ENCODE assay signal across 8 cellular contexts in genomic region chrX:49172280-49172780, GRCh38. TPM values are rescaled to one million over a fixed set of nuclear protein-coding genes. Genes with fewer than 3 reads are reported as not detected.
DNase-seq lines count a peak whose midpoint lies in the region; ATAC-seq and TF ChIP-seq lines count a peak whose summit lies in the region.

No MANE protein-coding gene starts in this region.

- peak; percentile 70 for DNase-seq in GM13976 (ENCODE audit: low spot score)
- DNase-seq in NCI-H1105 treated with DMSO at 0.1 percent for 48 hours (lab: John Stamatoyannopoulos, UW), result peak; percentile 62
- DNase-seq in WTC11 (ENCODE audit: low spot score), result no peak
- peak; percentile 50 for DNase-seq in cerebellum (ENCODE audit: low spot score)
- DNase-seq in lower leg skin (ENCODE audit: low spot score in 2 of 2), result peak; percentile 73 to 94
- peak; percentile 59 for DNase-seq in stimulated activated CD8-positive, alpha-beta memory T cell treated with anti-CD3 and anti-CD28 coated beads, Interleukin-4, amount 100 ng/mL, for 24 hours (ENCODE audit: low read depth)
- DNase-seq in hepatic stellate cell (ENCODE audit: low spot score), result no peak

- no peak for TF ChIP-seq POLR2A in lower leg skin (IDR thresholded peaks at IDR 0.05)

- H3K27me3 Mint-ChIP-seq in WTC11 (ENCODE audit: low read depth), result peaks cover 45% of the 10 kb centered on the region

- in situ Hi-C loops in GM13976 (cut with MboI; ENCODE audit: low sequenced_read_pairs, unreplicated experiment), result no loop called here

- peaks cover 11% of the 10 kb centered on the region for H3K36me3 Mint-ChIP-seq in WTC11

- TF ChIP-seq CTCF in GM13976 (IDR thresholded peaks at IDR 0.05; ENCODE audit: borderline replicate concordance, control extremely low read depth, extremely low read depth, insufficient read depth, missing control alignments) (no peak), WTC11 (IDR thresholded peaks at IDR 0.05) (no peak), lower leg skin (IDR thresholded peaks at IDR 0.05) (no peak)

- H3K9me3 Mint-ChIP-seq in WTC11, result no peaks in the 10 kb centered on the region

- intact Hi-C loops in lower leg skin (cut with DNase I; ENCODE audit: low total_unique reads), result no loop called here

- peak overlapping the region; percentile 48 for H3K4me3 ChIP-seq in lower leg skin (ENCODE audit: low read depth, poor library complexity, severe bottlenecking)

- peak; percentile 71 for ATAC-seq in HG02588 (IDR thresholded peaks at IDR 0.05; ENCODE audit: unreplicated experiment)
- peak; percentile 38; the same call in 1 of the 2 replicates for ATAC-seq in WTC11

- H3K27ac Mint-ChIP-seq in WTC11, result no peak overlapping the region

- peak overlapping the region; percentile 72 for H3K4me3 Mint-ChIP-seq in WTC11

- POLR2A ChIA-PET in WTC11 (lab: Charles Lee), result interaction anchor here (0.9 to 1.2 kb wide), 2 partner anchors 17 to 28 kb away, joined by 4 read pairs; no protein-coding TSS in a partner anchor

- 1 to 37% methylated on average over 28 to 31 of the region's 37 CpGs for WGBS in lower leg skin, 2 donors

- peaks cover 24% of the 10 kb centered on the region for H3K4me1 Mint-ChIP-seq in WTC11

- CTCF ChIA-PET in WTC11 (lab: Charles Lee), result interaction anchor here (0.6 to 1.8 kb wide), 5 partner anchors 9 to 83 kb away, joined by 3 to 6 read pairs (median 3); no protein-coding TSS in a partner anchor

TF ChIP-seq in WTC11, 78 proteins besides CTCF, POLR2A, EP300 and RAD21:
- TF ChIP-seq ZNF219 (CRISPR knock-in tag; IDR thresholded peaks at IDR 0.05; ENCODE audit: borderline replicate concordance) (no peak), ZNF263 (CRISPR knock-in tag; IDR thresholded peaks at IDR 0.05; ENCODE audit: low read depth) (no peak), ZNF416 (CRISPR knock-in tag; IDR thresholded peaks at IDR 0.05) (no peak), ZNF396 (CRISPR knock-in tag; IDR thresholded peaks at IDR 0.05; ENCODE audit: borderline replicate concordance) (no peak), JAZF1 (CRISPR knock-in tag; IDR thresholded peaks at IDR 0.05) (no peak), NR2C2 (CRISPR knock-in tag; IDR thresholded peaks at IDR 0.05) (no peak), ELF4 (CRISPR knock-in tag; IDR thresholded peaks at IDR 0.05; ENCODE audit: low read depth) (no peak), GRHL2 (CRISPR knock-in tag; IDR thresholded peaks at IDR 0.05; ENCODE audit: insufficient replicate concordance, severe bottlenecking) (no peak), FOXK1 (CRISPR knock-in tag; IDR thresholded peaks at IDR 0.05) (no peak), RORB (CRISPR knock-in tag; IDR thresholded peaks at IDR 0.05) (no peak), FOXJ3 (CRISPR knock-in tag; IDR thresholded peaks at IDR 0.05; ENCODE audit: borderline replicate concordance) (no peak)

RNA-seq across cellular contexts. Expression of gene PLP2, which starts 0.6 kb away (rescaled TPM):
- total RNA-seq in WTC11 (2021) (11.8 to 12.9 TPM (median 12.4 TPM) in 3 replicates), cerebellum (2.0 TPM), lower leg skin (100 to 1,000 TPM; 126 to 132 (median 130) TPM)

RNA-seq across cellular contexts. Expression of gene MAGIX, which starts 9.8 kb away (rescaled TPM):
- total RNA-seq in WTC11 (2021) (1.2 to 2.4 TPM (median 2.0 TPM) in 3 replicates), cerebellum (1.4 TPM), lower leg skin (10 to 100 TPM in 2 of 4 donors, 1 to 10 TPM in 2; 6.8 to 16.5 (median 10.3) TPM)

RNA-seq across cellular contexts. Expression of gene PRICKLE3, which starts 13.8 kb away (rescaled TPM):
- total RNA-seq in WTC11 (2021), result 12.5 to 14.6 TPM (median 12.8 TPM) in 3 replicates
- total RNA-seq in cerebellum, result 1.2 TPM
- total RNA-seq in lower leg skin, result 10 to 100 TPM; 18.8 to 58.9 (median 33.4) TPM

RNA-seq across cellular contexts. Expression of gene SYP, which starts 27.7 kb away (rescaled TPM):
- 4.8 to 7.0 TPM (median 5.3 TPM) in 3 replicates for total RNA-seq in WTC11 (2021)
- total RNA-seq in cerebellum, result 85.9 TPM
- total RNA-seq in lower leg skin, result 1 to 10 TPM in 2 of 4 donors, under 1 TPM in 2; 0.88 to 4.8 (median 1.7) TPM

RNA-seq across cellular contexts. Expression of gene GPKOW, which starts 48.8 kb away (rescaled TPM):
- total RNA-seq in WTC11 (2021) (18.5 to 19.9 TPM (median 19.0 TPM) in 3 replicates), cerebellum (13.2 TPM), lower leg skin (10 to 100 TPM; 36.2 to 43.6 (median 36.3) TPM)

Comparison
In these comparisons a context has a peak if more than half of its experiments do, and no peak if none do; other contexts are left out.
1. DNase-seq: peak in GM13976 (single experiment), NCI-H1105 treated with DMSO at 0.1 percent for 48 hours (single experiment), cerebellum (single experiment), lower leg skin (2 of 2) and stimulated activated CD8-positive, alpha-beta memory T cell treated with anti-CD3 and anti-CD28 coated beads, Interleukin-4, amount 100 ng/mL, for 24 hours (single experiment); none in WTC11 (single experiment) and hepatic stellate cell (single experiment).